Comparison of ENCODE assay signal across 12 cellular contexts in the genomic region with DNA sequence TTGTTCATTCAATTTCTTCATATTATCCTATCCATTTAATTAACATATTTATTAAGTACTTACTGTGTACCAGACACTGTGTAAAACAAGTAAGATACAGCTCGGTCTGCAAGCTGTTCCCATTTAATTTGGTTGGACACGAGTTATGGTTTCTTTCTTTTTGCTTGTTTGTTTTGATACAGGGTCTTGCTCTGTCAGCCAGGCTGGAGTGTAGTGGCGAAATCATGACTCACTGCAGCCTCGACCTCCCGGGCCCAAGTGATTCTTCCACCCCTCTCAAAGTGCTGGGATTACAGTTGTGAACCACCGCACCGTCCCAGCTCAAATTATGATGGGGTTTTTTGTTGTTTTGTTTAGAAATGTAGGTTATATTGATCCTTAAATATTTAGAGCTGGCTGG. TPM values are rescaled to one million over a fixed set of nuclear protein-coding genes. Genes with fewer than 3 reads are reported as not detected.
DNase-seq lines count a peak whose midpoint lies in the region; ATAC-seq and TF ChIP-seq lines count a peak whose summit lies in the region.
"Had no signal": no experiment of that assay in that cellular context is flagged by ENCODE, and none has a peak within 500 bp of the region (broad histone marks: within the 10 kb centered on the region; RNA-seq: fewer than 3 reads in every experiment).

No MANE protein-coding gene starts in this region.

- TF ChIP-seq CTCF in heart left ventricle (IDR thresholded peaks at IDR 0.05): no peak

- H3K4me1 ChIP-seq in GM23248 (ENCODE audit: insufficient read depth) (peaks cover 26% of the 10 kb centered on the region), heart left ventricle (peaks cover 0 to 34% (median 11%) of the 10 kb centered on the region in 12 donors), skeletal muscle tissue (ENCODE audit: control insufficient read depth in 3 of 3, insufficient read depth in 3 of 3, low read length in 3 of 3) (peaks cover 0 to 7% (median 0%) of the 10 kb centered on the region in 3 donors)
- H3K4me1 ChIP-seq: prostate gland had no signal

- in situ Hi-C loops in GM23248 (cut with MboI): no loop called here

- no peak for TF ChIP-seq POLR2A in heart left ventricle (IDR thresholded peaks at IDR 0.05)

- peak overlapping the region; percentile 78 for H3K4me2 ChIP-seq in GM23248 (ENCODE audit: unreplicated experiment)

- H3K36me3 ChIP-seq in GM23248 (ENCODE audit: low read depth) (no peaks in the 10 kb centered on the region), heart left ventricle (peaks cover 0 to 8% (median 0%) of the 10 kb centered on the region in 9 donors), skeletal muscle tissue (ENCODE audit: control insufficient read depth in 3 of 3, insufficient read depth in 3 of 3, low read length in 3 of 3) (no peaks in the 10 kb centered on the region)
- H3K36me3 ChIP-seq: prostate gland had no signal

- H3K4me3 ChIP-seq in GM23248: peak overlapping the region; percentile 64
- H3K4me3 ChIP-seq in heart left ventricle: peak overlapping the region in 1 of 12 donors; percentile 8
- no peak overlapping the region for H3K4me3 ChIP-seq in skeletal muscle tissue (ENCODE audit: low read length in 3 of 3)
- H3K4me3 ChIP-seq: prostate gland had no signal

- no peaks in the 10 kb centered on the region for H3K27me3 ChIP-seq in GM23248 (replicated peaks; ENCODE audit: insufficient read depth)
- no peaks in the 10 kb centered on the region for H3K27me3 ChIP-seq in heart left ventricle
- H3K27me3 ChIP-seq in skeletal muscle tissue (ENCODE audit: control insufficient read depth in 3 of 3, insufficient read depth in 3 of 3, low read length in 3 of 3): no peaks in the 10 kb centered on the region

- DNase-seq in GM23248: peak; percentile 80
- peak; percentile 85 for DNase-seq in amniotic epithelial cell (ENCODE audit: low read depth)
- DNase-seq in heart left ventricle: peak in 1 of 5 donors; percentile 39
- DNase-seq in NCI-H2196 (lab: John Stamatoyannopoulos, UW; ENCODE audit: unreplicated experiment): no peak
- no peak for DNase-seq in AG08396 (ENCODE audit: low spot score)
- no peak for DNase-seq in midbrain (lab: John Stamatoyannopoulos, UW)
- DNase-seq: activated CD8-positive, alpha-beta memory T cell treated with anti-CD3 and anti-CD28 coated beads, Interleukin-2, amount 10 ng/mL, durations not matched to agents 7 days and 5 days; DMS53; T-cell had no signal

- peaks cover 89% of the 10 kb centered on the region for H3K79me2 ChIP-seq in GM23248 (ENCODE audit: insufficient read depth)

- H3K9ac ChIP-seq in GM23248 (peak overlapping the region; percentile 63), skeletal muscle tissue (ENCODE audit: low read depth in 1 of 3, low read length in 3 of 3) (no peak overlapping the region)

- H3K27ac ChIP-seq in GM23248 (peak overlapping the region; percentile 85), heart left ventricle (peak overlapping the region in 7 of 12 donors; percentile 11 to 35 (median 22)), skeletal muscle tissue (ENCODE audit: low read depth, low read length) (peak overlapping the region; percentile 25)
- H3K27ac ChIP-seq: prostate gland had no signal

- 0 to 2% methylated on average over 7 of the region's 7 CpGs for WGBS in GM23248 (ENCODE audit: low coverage in 1 of 2, low lambda C conversion rate in 2 of 2, missing lambda C conversion rate in 2 of 2), 2 experiments
- 55 to 63% (median 59%) methylated on average over 7 of the region's 7 CpGs for WGBS in heart left ventricle, 4 donors

- H2AFZ ChIP-seq in GM23248: peak overlapping the region; percentile 55

- H4K20me1 ChIP-seq in GM23248 (ENCODE audit: insufficient read depth): peaks cover 6% of the 10 kb centered on the region; the same call in 1 of the 2 replicates

- H3K9me2 ChIP-seq in GM23248 (ENCODE audit: insufficient read depth): no peaks in the 10 kb centered on the region

- H3K9me3 ChIP-seq in GM23248 (ENCODE audit: low read depth) (no peaks in the 10 kb centered on the region), heart left ventricle (peaks cover 0 to 4% (median 0%) of the 10 kb centered on the region in 12 donors), skeletal muscle tissue (ENCODE audit: control insufficient read depth in 3 of 3, low read length in 3 of 3) (no peaks in the 10 kb centered on the region)
- H3K9me3 ChIP-seq: prostate gland had no signal

- H3F3A ChIP-seq in GM23248 (ENCODE audit: insufficient read depth): peaks cover 31% of the 10 kb centered on the region

- intact Hi-C loops in heart left ventricle (cut with DNase I): no loop called here

- ATAC-seq in heart left ventricle (peak in 3 of 4 donors; percentile 45 to 87 (median 65)), GM21825 (IDR thresholded peaks at IDR 0.05; ENCODE audit: unreplicated experiment) (no peak)
- ATAC-seq: activated CD8-positive, alpha-beta memory T cell treated with anti-CD3 and anti-CD28 coated beads, Interleukin-2, amount 10 ng/mL, durations not matched to agents 7 days and 5 days; T-cell had no signal

RNA-seq across cellular contexts. Expression of gene CYBRD1, which starts 9.0 kb away (rescaled TPM):
- total RNA-seq in GM23248 (2014; rRNA removed; shearing (Covaris generic)): 222 and 248 TPM in 2 replicates
- polyA plus RNA-seq in GM23248 (2016; fragmentation: Nextera tagmentation; extraction: Ambion mirVana) (166 and 168 TPM in 2 replicates), heart left ventricle (10 to 100 TPM; 21.8 to 28.2 TPM)
- total RNA-seq in heart left ventricle (100 to 1,000 TPM in 1 of 9 donors, 10 to 100 TPM in 8; 19.3 to 138 (median 49.9) TPM), skeletal muscle tissue (89.2 TPM)

Comparison
In these comparisons a context has a peak if more than half of its experiments do, and no peak if none do; other contexts are left out.
1. DNase-seq: peak in GM23248 (single experiment) and amniotic epithelial cell (single experiment); none in NCI-H2196 (single experiment), AG08396 (single experiment) and midbrain (single experiment).
2. H3K27ac ChIP-seq: peak in every context shown above with its lines; median percentile 85 in GM23248; 25 in skeletal muscle tissue; 22 in heart left ventricle.